In genomic region chr20:63369024-63369530, GRCh38 we compare ENCODE assay signal across 22 cellular contexts. TPM values are rescaled to one million over a fixed set of nuclear protein-coding genes. Genes with fewer than 3 reads are reported as not detected.
DNase-seq lines count a peak whose midpoint lies in the region; ATAC-seq, FAIRE-seq and TF ChIP-seq lines count a peak whose summit lies in the region.
"Had no signal": no experiment of that assay in that cellular context is flagged by ENCODE, and none has a peak within 500 bp of the region (broad histone marks: within the 10 kb centered on the region; RNA-seq: fewer than 3 reads in every experiment).

No MANE protein-coding gene starts in this region.

- H3K4me1 Mint-ChIP-seq in brain, result peaks cover 56% of the 10 kb centered on the region
- no peaks in the 10 kb centered on the region for H3K4me1 Mint-ChIP-seq in naive thymus-derived CD4-positive, alpha-beta T cell
- H3K4me1 Mint-ChIP-seq in immature natural killer cell, result no peaks in the 10 kb centered on the region
- no peaks in the 10 kb centered on the region for H3K4me1 Mint-ChIP-seq in mesothelial cell of epicardium

- no peak for DNase-seq in naive thymus-derived CD4-positive, alpha-beta T cell
- DNase-seq in urothelium cell line (ENCODE audit: low spot score) (no peak), testis (no peak), immature natural killer cell (no peak), mesothelial cell of epicardium (ENCODE audit: low spot score in 2 of 2, unreplicated experiment in 2 of 2) (no peak)
- DNase-seq: ACHN; BE2C; C1 segment of cervical spinal cord; Caco-2; CD4-positive, alpha-beta T cell; GOT3; IMR-90 had no signal

- POLR2A ChIA-PET in HEK293 (lab: Yijun Ruan, JAX), result no interaction called here
- POLR2A ChIA-PET in naive thymus-derived CD4-positive, alpha-beta T cell (lab: Charles Lee), result no interaction called here

- H3K4me3 ChIP-seq in HEK293 (ENCODE audit: low read depth, low read length) (no peak overlapping the region), testis (no peak overlapping the region)
- H3K4me3 ChIP-seq in naive thymus-derived CD4-positive, alpha-beta T cell (ENCODE audit: low read length), result no peak overlapping the region
- H3K4me3 ChIP-seq: HAP-1, K562 had no signal

- H3K9me3 Mint-ChIP-seq in brain, result peaks cover 0 to 6% (median 0%) of the 10 kb centered on the region in 5 experiments
- H3K9me3 Mint-ChIP-seq in naive thymus-derived CD4-positive, alpha-beta T cell, result peaks cover 0 to 1% (median 0%) of the 10 kb centered on the region in 11 donors
- H3K9me3 Mint-ChIP-seq in immature natural killer cell, result no peaks in the 10 kb centered on the region
- H3K9me3 Mint-ChIP-seq in mesothelial cell of epicardium, result no peaks in the 10 kb centered on the region
- H3K9me3 Mint-ChIP-seq: CD4-positive, alpha-beta T cell had no signal

- no peaks in the 10 kb centered on the region for H3K4me1 ChIP-seq in HEK293 (ENCODE audit: control insufficient read depth, insufficient read depth, low read length)
- no peaks in the 10 kb centered on the region for H3K4me1 ChIP-seq in naive thymus-derived CD4-positive, alpha-beta T cell (ENCODE audit: control insufficient read depth in 2 of 2, insufficient read depth in 2 of 2, low read length in 2 of 2)
- H3K4me1 ChIP-seq in testis, result no peaks in the 10 kb centered on the region
- H3K4me1 ChIP-seq: BE2C, HAP-1 had no signal

- H3K9me3 ChIP-seq in HEK293 (ENCODE audit: control insufficient read depth, insufficient read depth, low read depth, low read length) (no peaks in the 10 kb centered on the region), testis (no peaks in the 10 kb centered on the region)
- H3K9me3 ChIP-seq in naive thymus-derived CD4-positive, alpha-beta T cell (ENCODE audit: control insufficient read depth in 2 of 3, low read length in 3 of 3), result no peaks in the 10 kb centered on the region
- H3K9me3 ChIP-seq: BE2C, Caco-2, HAP-1 had no signal

- 91 to 98% methylated on average over 10 of the region's 10 CpGs for WGBS in testis, 2 donors

- no peak overlapping the region for H3K27ac ChIP-seq in HEK293 (ENCODE audit: extremely low read depth, low read depth, low read length)
- H3K27ac ChIP-seq in naive thymus-derived CD4-positive, alpha-beta T cell (ENCODE audit: low read depth, low read length), result no peak overlapping the region
- H3K27ac ChIP-seq in testis, result no peak overlapping the region

- CTCF ChIA-PET in HEK293 (lab: Yijun Ruan, JAX), result interaction anchor here (0.7 to 2.9 kb wide), 2 partner anchors 13 to 59 kb away, joined by 3 to 9 read pairs; no protein-coding TSS in a partner anchor
- CTCF ChIA-PET in naive thymus-derived CD4-positive, alpha-beta T cell (lab: Charles Lee), result no interaction called here

- H3K36me3 Mint-ChIP-seq in brain (no peaks in the 10 kb centered on the region), immature natural killer cell (no peaks in the 10 kb centered on the region), mesothelial cell of epicardium (no peaks in the 10 kb centered on the region)
- H3K36me3 Mint-ChIP-seq in naive thymus-derived CD4-positive, alpha-beta T cell, result no peaks in the 10 kb centered on the region

- H3K27me3 ChIP-seq in naive thymus-derived CD4-positive, alpha-beta T cell (ENCODE audit: control insufficient read depth in 2 of 2, insufficient read depth in 2 of 2, low read length in 2 of 2), result no peaks in the 10 kb centered on the region
- no peaks in the 10 kb centered on the region for H3K27me3 ChIP-seq in testis

- intact Hi-C loops in naive thymus-derived CD4-positive, alpha-beta T cell (cut with micrococcal nuclease), result no loop called here
- intact Hi-C loops in testis (cut with DNase I; ENCODE audit: low total_unique reads), result no loop called here

- peak; percentile 85 for FAIRE-seq in urothelium cell line (lab: Jason Lieb, UNC)
- FAIRE-seq: A204.1, D721Med, G401.6, GM12892, GM18507, K562 had no signal

- H3K27ac Mint-ChIP-seq in brain (peak overlapping the region in 4 of 5 experiments; percentile 5 to 99 (median 76)), immature natural killer cell (no peak overlapping the region), mesothelial cell of epicardium (no peak overlapping the region)
- no peak overlapping the region for H3K27ac Mint-ChIP-seq in naive thymus-derived CD4-positive, alpha-beta T cell
- H3K27ac Mint-ChIP-seq: CD4-positive, alpha-beta T cell had no signal

- H3K4me3 Mint-ChIP-seq in brain (no peak overlapping the region), immature natural killer cell (no peak overlapping the region), mesothelial cell of epicardium (no peak overlapping the region)
- H3K4me3 Mint-ChIP-seq in naive thymus-derived CD4-positive, alpha-beta T cell, result no peak overlapping the region
- H3K4me3 Mint-ChIP-seq: CD4-positive, alpha-beta T cell had no signal

- no peak for TF ChIP-seq POLR2A in testis (IDR thresholded peaks at IDR 0.05)

- H3K36me3 ChIP-seq in HEK293 (ENCODE audit: control insufficient read depth in 2 of 2, insufficient read depth in 1 of 2, low read length in 2 of 2) (no peaks in the 10 kb centered on the region), testis (ENCODE audit: low read depth, missing control alignments) (no peaks in the 10 kb centered on the region)
- H3K36me3 ChIP-seq in naive thymus-derived CD4-positive, alpha-beta T cell (ENCODE audit: control insufficient read depth in 2 of 3, insufficient read depth in 3 of 3, low read length in 3 of 3), result no peaks in the 10 kb centered on the region
- H3K36me3 ChIP-seq: BE2C, HAP-1 had no signal

- TF ChIP-seq CTCF in HEK293 (tag by site-specific recombination; IDR thresholded peaks at IDR 0.05) (no peak), brain (conservative IDR thresholded peaks at IDR 0.05) (no peak), testis (IDR thresholded peaks at IDR 0.05) (no peak), mesothelial cell of epicardium (IDR thresholded peaks at IDR 0.05; ENCODE audit: unreplicated experiment) (no peak)

- peak; percentile 27 for ATAC-seq in naive thymus-derived CD4-positive, alpha-beta T cell
- ATAC-seq: K562 had no signal

- H3K27me3 Mint-ChIP-seq in brain (peaks cover 8% of the 10 kb centered on the region), immature natural killer cell (ENCODE audit: low read depth in 3 of 3) (peaks cover 1 to 5% (median 1%) of the 10 kb centered on the region in 3 donors), mesothelial cell of epicardium (ENCODE audit: low read depth) (peaks cover 39% of the 10 kb centered on the region)
- peaks cover 0 to 18% (median 7%) of the 10 kb centered on the region in 5 donors for H3K27me3 Mint-ChIP-seq in naive thymus-derived CD4-positive, alpha-beta T cell

TF ChIP-seq in HEK293, 187 proteins besides CTCF, POLR2A, EP300 and RAD21 (continues in another document):
- no peak for TF ChIP-seq ZSCAN16 (tag by site-specific recombination; IDR thresholded peaks at IDR 0.05)
- TF ChIP-seq OVOL3 (tag by site-specific recombination; IDR thresholded peaks at IDR 0.05), result no peak
- no peak for TF ChIP-seq ZNF777 (tag by site-specific recombination; IDR thresholded peaks at IDR 0.05; ENCODE audit: borderline replicate concordance)
- TF ChIP-seq ATF2 (tag by site-specific recombination; IDR thresholded peaks at IDR 0.05; ENCODE audit: low read depth), result no peak
- peak; percentile 13 for TF ChIP-seq ZBTB26 (tag by site-specific recombination; optimal IDR thresholded peaks at IDR 0.05)
- no peak for TF ChIP-seq ZNF830 (tag by site-specific recombination; IDR thresholded peaks at IDR 0.05; ENCODE audit: low read depth)
- no peak for TF ChIP-seq ZNF366 (tag by site-specific recombination; conservative IDR thresholded peaks at IDR 0.05)
- TF ChIP-seq ZNF623 (tag by site-specific recombination; IDR thresholded peaks at IDR 0.05), result no peak
- no peak for TF ChIP-seq BCL11A (tag by site-specific recombination; IDR thresholded peaks at IDR 0.05; ENCODE audit: low read depth)
- TF ChIP-seq ZNF664 (tag by site-specific recombination; IDR thresholded peaks at IDR 0.05), result peak; percentile 15; the same call in 1 of the 2 replicates
- no peak for TF ChIP-seq TCF7L2 (IDR thresholded peaks at IDR 0.05; ENCODE audit: borderline replicate concordance, low read depth, low read length)
- no peak for TF ChIP-seq ZNF248 (tag by site-specific recombination; IDR thresholded peaks at IDR 0.05)

RNA-seq across cellular contexts. Expression of gene CHRNA4, which starts 7.9 kb away (rescaled TPM):
- polyA plus RNA-seq in brain (ENCODE audit: insufficient read depth, low read depth, low replicate concordance), result 6.4 TPM
- total RNA-seq in naive thymus-derived CD4-positive, alpha-beta T cell, result not detected
- polyA plus RNA-seq in naive thymus-derived CD4-positive, alpha-beta T cell, result not detected
- 1 to 10 TPM; 7.4 to 8.3 TPM for total RNA-seq in testis
- 3.3 TPM for polyA plus RNA-seq in testis (ENCODE audit: insufficient read depth, low read depth, low replicate concordance)
- not detected for polyA plus RNA-seq in immature natural killer cell
- 0.11 to 0.63 TPM (median 0.43 TPM) in 3 replicates for total RNA-seq in mesothelial cell of epicardium
- total RNA-seq: CD4-positive, alpha-beta T cell; HT-29; IMR-90; K562 had no signal
- polyA plus RNA-seq: IMR-90, K562 had no signal

Comparison
In these comparisons a context has a peak if more than half of its experiments do, and no peak if none do; other contexts are left out.
1. H3K27ac Mint-ChIP-seq: peak in brain (4 of 5); none in naive thymus-derived CD4-positive, alpha-beta T cell (0 of 9), immature natural killer cell (0 of 6) and mesothelial cell of epicardium (single experiment).